ENCODE assay signal across 14 cellular contexts in genomic region chr4:3572363-3572762, GRCh38.
"Had no signal": no experiment of that assay in that cellular context is flagged by ENCODE, and none has a peak within 500 bp of the region (broad histone marks: within the 10 kb centered on the region; RNA-seq: fewer than 3 reads in every experiment).

No MANE protein-coding gene starts in this region.

- DNase-seq: activated B cell treated with CpG ODN at 0.5 μM for 24 hours; activated CD4-positive, alpha-beta T cell treated with anti-CD3 and anti-CD28 coated beads for 48 hours; activated CD8-positive, alpha-beta memory T cell treated with anti-CD3 and anti-CD28 coated beads for 24 hours; activated gamma-delta T cell treated with Interleukin-2 at 50 U/mL for 16 hours; amygdala; body of pancreas; central memory CD4-positive, alpha-beta T cell; kidney glomerular epithelial cell; lower lobe of right lung; small intestine; stimulated activated CD4-positive, alpha-beta T cell treated with anti-CD3 and anti-CD28 coated beads, Interleukin-4, amount 100 ng/mL, for 24 hours; stimulated activated naive CD4-positive, alpha-beta T cell; substantia nigra; T-helper 2 cell had no signal

- ATAC-seq: body of pancreas had no signal
